In the genomic region with DNA sequence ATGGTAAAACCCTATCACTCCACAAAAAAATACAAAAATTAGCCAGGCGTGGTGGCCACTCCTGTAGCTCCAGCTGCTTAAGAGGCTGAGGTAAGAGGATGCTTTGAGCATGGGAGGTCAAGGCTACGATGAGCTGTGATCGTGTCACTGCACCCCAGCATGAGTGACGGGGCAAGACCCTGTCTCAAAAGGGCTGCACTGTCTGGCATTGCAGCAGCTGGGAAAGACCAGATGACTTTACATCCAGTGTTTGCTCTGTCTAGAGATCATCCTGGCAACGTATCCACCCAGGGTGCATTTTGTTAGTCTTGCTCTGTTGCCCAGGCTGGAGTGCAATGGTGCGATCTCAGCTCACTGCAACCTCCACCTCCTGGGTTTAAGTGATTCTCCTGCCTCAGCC, we compare ENCODE assay signal across 16 cellular contexts. TPM values are rescaled to one million over a fixed set of nuclear protein-coding genes. Genes with fewer than 3 reads are reported as not detected.
A peak's percentile ranks its signal among the peaks of the same experiment; 100 is the strongest.
DNase-seq lines count a peak whose midpoint lies in the region; ATAC-seq, FAIRE-seq and TF ChIP-seq lines count a peak whose summit lies in the region.
"Had no signal": no experiment of that assay in that cellular context is flagged by ENCODE, and none has a peak within 500 bp of the region (broad histone marks: within the 10 kb centered on the region; RNA-seq: fewer than 3 reads in every experiment).

No MANE protein-coding gene starts in this region.

- H3K36me3 Mint-ChIP-seq in natural killer cell treated with Interleukin-12 subunit alpha and Interleukin-12 subunit beta and Interleukin-15 and Interleukin-18, amount 100 ng/mL, for 72 hours = no peaks in the 10 kb centered on the region

- in situ Hi-C loops in Caki2 (cut with HindIII; ENCODE audit: low pct_unique_long_range_greater_than_20kb, low sequenced_read_pairs) = no loop called here

- FAIRE-seq in RCC 7860 (lab: Jason Lieb, UNC) = no peak
- FAIRE-seq: G401.6 had no signal

- DNase-seq in Caki2 (ENCODE audit: low read depth) (peak; percentile 18), RCC 7860 (ENCODE audit: low spot score) (peak; percentile 60), glomerular visceral epithelial cell (ENCODE audit: extremely low spot score) (peak; percentile 53), psoas muscle (peak in 1 of 2 donors; percentile 12), Kasumi-1 (lab: John Stamatoyannopoulos, UW) (no peak), epidermal melanocyte (ENCODE audit: insufficient read length, low spot score) (no peak), EL (no peak)
- no peak for DNase-seq in natural killer cell treated with Interleukin-12 subunit alpha and Interleukin-12 subunit beta and Interleukin-15 and Interleukin-18, amount 100 ng/mL, for 72 hours (ENCODE audit: low spot score)
- DNase-seq: DMS 273 treated with DMSO at 0.1 percent for 48 hours, DND-41, HCEC 1CT, NCI-H1436 treated with DMSO at 0.1 percent for 48 hours, NCI-H2029 treated with DMSO at 0.1 percent for 48 hours, OCI-M1 had no signal

- no peaks in the 10 kb centered on the region for H3K9me3 ChIP-seq in psoas muscle

- H3K4me3 ChIP-seq in psoas muscle = no peak overlapping the region

- WGBS in psoas muscle, 3 donors = 81 to 95% (median 92%) methylated on average over 6 of the region's 6 CpGs

- H3K27me3 ChIP-seq in psoas muscle (ENCODE audit: insufficient read depth in 3 of 3, low read length in 2 of 3) = no peaks in the 10 kb centered on the region

- H3K27me3 Mint-ChIP-seq in natural killer cell treated with Interleukin-12 subunit alpha and Interleukin-12 subunit beta and Interleukin-15 and Interleukin-18, amount 100 ng/mL, for 72 hours = peaks cover 0 to 7% of the 10 kb centered on the region in 2 donors

- H3K4me1 Mint-ChIP-seq in natural killer cell treated with Interleukin-12 subunit alpha and Interleukin-12 subunit beta and Interleukin-15 and Interleukin-18, amount 100 ng/mL, for 72 hours (ENCODE audit: low read depth in 2 of 2) = no peaks in the 10 kb centered on the region
- H3K4me1 Mint-ChIP-seq: B cell had no signal

- H3K27ac ChIP-seq in psoas muscle = peak overlapping the region; percentile 67

- H3K36me3 ChIP-seq in psoas muscle (ENCODE audit: insufficient read depth in 1 of 2, low read depth in 1 of 2) = no peaks in the 10 kb centered on the region

- H3K4me1 ChIP-seq in psoas muscle = peaks cover 26% of the 10 kb centered on the region

- no peak overlapping the region for H3K4me3 Mint-ChIP-seq in natural killer cell treated with Interleukin-12 subunit alpha and Interleukin-12 subunit beta and Interleukin-15 and Interleukin-18, amount 100 ng/mL, for 72 hours
- H3K4me3 Mint-ChIP-seq: B cell had no signal

- intact Hi-C loops in psoas muscle (cut with DNase I) = loop anchor here in 1 of 2 donors (5.0 kb wide), 1 partner anchor 43 kb away; no protein-coding TSS in a partner anchor

- ATAC-seq in psoas muscle = no peak
- no peak for ATAC-seq in natural killer cell treated with Interleukin-12 subunit alpha and Interleukin-12 subunit beta and Interleukin-15 and Interleukin-18, amount 100 ng/mL, for 72 hours

- H3K9me3 Mint-ChIP-seq in natural killer cell treated with Interleukin-12 subunit alpha and Interleukin-12 subunit beta and Interleukin-15 and Interleukin-18, amount 100 ng/mL, for 72 hours = no peaks in the 10 kb centered on the region

- H3K27ac Mint-ChIP-seq in natural killer cell treated with Interleukin-12 subunit alpha and Interleukin-12 subunit beta and Interleukin-15 and Interleukin-18, amount 100 ng/mL, for 72 hours = no peak overlapping the region
- H3K27ac Mint-ChIP-seq: B cell had no signal

- TF ChIP-seq CTCF in psoas muscle (IDR thresholded peaks at IDR 0.05) = no peak

RNA-seq across cellular contexts. Expression of a gene that starts 52.0 kb away (rescaled TPM):
- 36.2 and 40.6 TPM in 2 replicates for total RNA-seq in Caki2 (2014; rRNA removed; shearing (Covaris generic); ENCODE audit: low replicate concordance)
- 10 to 100 TPM; 17.2 to 30.1 (median 19.5) TPM for total RNA-seq in psoas muscle
- 10 to 100 TPM; 25.9 to 36.2 (median 28.3) TPM for polyA plus RNA-seq in psoas muscle
- 10 to 100 TPM; 23.5 to 36.6 TPM for total RNA-seq in natural killer cell treated with Interleukin-12 subunit alpha and Interleukin-12 subunit beta and Interleukin-15 and Interleukin-18, amount 100 ng/mL, for 72 hours

RNA-seq across cellular contexts. Expression of a gene that starts 52.1 kb away (rescaled TPM):
- total RNA-seq in Caki2 (2014; rRNA removed; shearing (Covaris generic); ENCODE audit: low replicate concordance) = 36.8 and 65.9 TPM in 2 replicates
- 10 to 100 TPM; 18.5 to 25.2 (median 20.8) TPM for total RNA-seq in psoas muscle
- polyA plus RNA-seq in psoas muscle = 10 to 100 TPM; 13.5 to 29.2 (median 21.7) TPM
- 10 to 100 TPM; 52.9 to 62.5 TPM for total RNA-seq in natural killer cell treated with Interleukin-12 subunit alpha and Interleukin-12 subunit beta and Interleukin-15 and Interleukin-18, amount 100 ng/mL, for 72 hours

Comparison
In these comparisons a context has a peak if more than half of its experiments do, and no peak if none do; other contexts are left out.
1. DNase-seq: peak in Caki2 (single experiment), RCC 7860 (single experiment) and glomerular visceral epithelial cell (single experiment); none in natural killer cell treated with Interleukin-12 subunit alpha and Interleukin-12 subunit beta and Interleukin-15 and Interleukin-18, amount 100 ng/mL, for 72 hours (single experiment), Kasumi-1 (0 of 2), epidermal melanocyte (single experiment) and EL (single experiment).